26 cellular contexts compared by ENCODE assay signal in genomic region chr5:33684760-33685159, GRCh38.
"Had no signal": no experiment of that assay in that cellular context is flagged by ENCODE, and none has a peak within 500 bp of the region (broad histone marks: within the 10 kb centered on the region; RNA-seq: fewer than 3 reads in every experiment).

No MANE protein-coding gene starts in this region.

- ATAC-seq: esophagus mucosa; gastrocnemius medialis; left lobe of liver; mucosa of descending colon; stimulated activated memory B cell treated with anti-CD40 and anti-IgM and Interleukin-4, amounts not matched to agents 10 μg/mL and 1 μg/mL and 100 μg/mL, for 72 hours; upper lobe of right lung had no signal

- H3K27ac ChIP-seq: epithelial cell of prostate, gastrocnemius medialis, neural progenitor cell, prostate gland, right atrium auricular region, sigmoid colon, suprapubic skin, transverse colon, upper lobe of right lung, uterus had no signal

- H3K9me3 Mint-ChIP-seq: mesothelial cell of epicardium; nephron; neural progenitor cell; stimulated activated naive CD8-positive, alpha-beta T cell treated with anti-CD3 and anti-CD28 coated beads, Interleukin-15, Interleukin-2, amounts not matched to agents 100 ng/mL and 50 ng/mL, for 24 hours had no signal

- H3K27me3 Mint-ChIP-seq: stimulated activated memory B cell treated with anti-CD40 and anti-IgM and Interleukin-4, amounts not matched to agents 10 μg/mL and 1 μg/mL and 100 μg/mL, for 72 hours; stimulated activated naive CD8-positive, alpha-beta T cell treated with anti-CD3 and anti-CD28 coated beads, Interleukin-15, Interleukin-2, amounts not matched to agents 100 ng/mL and 50 ng/mL, for 24 hours had no signal

- H3K36me3 Mint-ChIP-seq: memory B cell; mesothelial cell of epicardium; naive B cell; stimulated activated memory B cell treated with anti-CD40 and anti-IgM and Interleukin-4, amounts not matched to agents 10 μg/mL and 1 μg/mL and 100 μg/mL, for 72 hours had no signal

- H3K4me3 Mint-ChIP-seq: memory B cell; mesothelial cell of epicardium; naive B cell; nephron; neural progenitor cell; stimulated activated memory B cell treated with anti-CD40 and anti-IgM and Interleukin-4, amounts not matched to agents 10 μg/mL and 1 μg/mL and 100 μg/mL, for 72 hours; stimulated activated naive CD8-positive, alpha-beta T cell treated with anti-CD3 and anti-CD28 coated beads, Interleukin-15, Interleukin-2, amounts not matched to agents 100 ng/mL and 50 ng/mL, for 24 hours had no signal

- DNase-seq: cortex of kidney; foreskin fibroblast; gastrocnemius medialis; head of caudate nucleus; kidney; mucosa of descending colon; naive B cell; sigmoid colon; stimulated activated CD4-positive, alpha-beta T cell treated with anti-CD3 and anti-CD28 coated beads, Interleukin-2, amount 100 ng/mL, for 24 hours; stimulated activated CD4-positive, alpha-beta T cell treated with anti-CD3 and anti-CD28 coated beads, Interleukin-4, amount 100 ng/mL, for 24 hours; transverse colon; upper lobe of right lung; uterus had no signal

- H3K9ac ChIP-seq: neural progenitor cell had no signal

- H3K27ac Mint-ChIP-seq: memory B cell; mesothelial cell of epicardium; nephron; stimulated activated memory B cell treated with anti-CD40 and anti-IgM and Interleukin-4, amounts not matched to agents 10 μg/mL and 1 μg/mL and 100 μg/mL, for 72 hours; stimulated activated naive CD8-positive, alpha-beta T cell treated with anti-CD3 and anti-CD28 coated beads, Interleukin-15, Interleukin-2, amounts not matched to agents 100 ng/mL and 50 ng/mL, for 24 hours had no signal

- H3K4me1 ChIP-seq: gastrocnemius medialis, prostate gland, right atrium auricular region, sigmoid colon, transverse colon, upper lobe of right lung, uterus had no signal

- H3K36me3 ChIP-seq: gastrocnemius medialis, neural progenitor cell, prostate gland, right atrium auricular region, suprapubic skin, transverse colon, upper lobe of right lung, uterus had no signal

- H3K4me1 Mint-ChIP-seq: nephron had no signal

- H3K9me3 ChIP-seq: gastrocnemius medialis, mucosa of descending colon, prostate gland, right atrium auricular region, suprapubic skin, transverse colon, upper lobe of right lung, uterus had no signal

- H3K4me3 ChIP-seq: gastrocnemius medialis, lung, mucosa of descending colon, neural progenitor cell, prostate gland, right atrium auricular region, sigmoid colon, suprapubic skin, transverse colon, upper lobe of right lung, uterus had no signal

- H3K27me3 ChIP-seq: gastrocnemius medialis, neural progenitor cell, right atrium auricular region, sigmoid colon, suprapubic skin, transverse colon, upper lobe of right lung, uterus had no signal
